9 cellular contexts compared by ENCODE assay signal in genomic region chr6:42742116-42742894, GRCh38. TPM values are rescaled to one million over a fixed set of nuclear protein-coding genes. Genes with fewer than 3 reads are reported as not detected.
DNase-seq lines count a peak whose midpoint lies in the region; ATAC-seq and TF ChIP-seq lines count a peak whose summit lies in the region.
"Had no signal": no experiment of that assay in that cellular context is flagged by ENCODE, and none has a peak within 500 bp of the region (broad histone marks: within the 10 kb centered on the region; RNA-seq: fewer than 3 reads in every experiment).

No MANE protein-coding gene starts in this region.

- H3K27ac Mint-ChIP-seq in nephron progenitor cell, result no peak overlapping the region
- no peak overlapping the region for H3K27ac Mint-ChIP-seq in activated CD4-positive, alpha-beta memory T cell treated with anti-CD3 and anti-CD28 coated beads, Interleukin-2, amount 10 ng/mL, durations not matched to agents 7 days and 5 days

- CTCF ChIA-PET in activated CD4-positive, alpha-beta memory T cell treated with anti-CD3 and anti-CD28 coated beads, Interleukin-2, amount 10 ng/mL, durations not matched to agents 7 days and 5 days (lab: Charles Lee), result interaction anchor here (0.6 to 2.9 kb wide), 5 partner anchors 12 to 81 kb away, joined by 3 to 11 read pairs (median 3); no protein-coding TSS in a partner anchor

- peaks cover 4% of the 10 kb centered on the region for H3K36me3 Mint-ChIP-seq in nephron progenitor cell (ENCODE audit: low read depth)
- peaks cover 9% of the 10 kb centered on the region for H3K36me3 Mint-ChIP-seq in activated CD4-positive, alpha-beta memory T cell treated with anti-CD3 and anti-CD28 coated beads, Interleukin-2, amount 10 ng/mL, durations not matched to agents 7 days and 5 days (ENCODE audit: low read depth)

- H3K9me3 Mint-ChIP-seq in nephron progenitor cell, result no peaks in the 10 kb centered on the region
- H3K9me3 Mint-ChIP-seq in activated CD4-positive, alpha-beta memory T cell treated with anti-CD3 and anti-CD28 coated beads, Interleukin-2, amount 10 ng/mL, durations not matched to agents 7 days and 5 days, result no peaks in the 10 kb centered on the region

- no peak for TF ChIP-seq CTCF in nephron progenitor cell (IDR thresholded peaks at IDR 0.05)

- POLR2A ChIA-PET in activated CD4-positive, alpha-beta memory T cell treated with anti-CD3 and anti-CD28 coated beads, Interleukin-2, amount 10 ng/mL, durations not matched to agents 7 days and 5 days (lab: Charles Lee), result interaction anchor here (2.1 to 15.5 kb wide), 2 partner anchors 35 to 137 kb away, joined by 6 to 658 read pairs; partner anchors contain the start of genes BICRAL and RPL7L1

- ATAC-seq in GM21360 (IDR thresholded peaks at IDR 0.05; ENCODE audit: unreplicated experiment), result no peak

- peaks cover 33% of the 10 kb centered on the region for H3K4me1 Mint-ChIP-seq in nephron progenitor cell
- peaks cover 17% of the 10 kb centered on the region for H3K4me1 Mint-ChIP-seq in activated CD4-positive, alpha-beta memory T cell treated with anti-CD3 and anti-CD28 coated beads, Interleukin-2, amount 10 ng/mL, durations not matched to agents 7 days and 5 days

- DNase-seq in GM03348 (ENCODE audit: low spot score) (peak; percentile 32), NCI-H2171 (lab: John Stamatoyannopoulos, UW) (peak; percentile 91), amniotic epithelial cell (ENCODE audit: low read depth) (peak; percentile 90), nephron progenitor cell (no peak)
- DNase-seq in stimulated activated CD8-positive, alpha-beta memory T cell treated with anti-CD3 and anti-CD28 coated beads, Interleukin-4, amount 100 ng/mL, for 48 hours, result no peak
- DNase-seq in activated naive CD4-positive, alpha-beta T cell (lab: John Stamatoyannopoulos, UW), result no peak
- DNase-seq in activated CD4-positive, alpha-beta memory T cell treated with anti-CD3 and anti-CD28 coated beads, Interleukin-2, amount 10 ng/mL, durations not matched to agents 7 days and 5 days, result no peak
- DNase-seq: activated CD8-positive, alpha-beta memory T cell treated with anti-CD3 and anti-CD28 coated beads, Interleukin-2, amount 50 U/mL, for 4 hours had no signal

- peak overlapping the region; percentile 43 for H3K4me3 Mint-ChIP-seq in nephron progenitor cell
- H3K4me3 Mint-ChIP-seq in activated CD4-positive, alpha-beta memory T cell treated with anti-CD3 and anti-CD28 coated beads, Interleukin-2, amount 10 ng/mL, durations not matched to agents 7 days and 5 days, result no peak overlapping the region

- peaks cover 23% of the 10 kb centered on the region for H3K27me3 Mint-ChIP-seq in nephron progenitor cell (ENCODE audit: low read depth, poor library complexity)
- peaks cover 9% of the 10 kb centered on the region for H3K27me3 Mint-ChIP-seq in activated CD4-positive, alpha-beta memory T cell treated with anti-CD3 and anti-CD28 coated beads, Interleukin-2, amount 10 ng/mL, durations not matched to agents 7 days and 5 days

RNA-seq across cellular contexts. Expression of gene TBCC, which starts 3.6 kb away (rescaled TPM):
- total RNA-seq in activated CD4-positive, alpha-beta memory T cell treated with anti-CD3 and anti-CD28 coated beads, Interleukin-2, amount 10 ng/mL, durations not matched to agents 7 days and 5 days, result 10 to 100 TPM; 33.7 to 34.9 TPM

RNA-seq across cellular contexts. Expression of gene PRPH2, which starts 19.9 kb away (rescaled TPM):
- total RNA-seq in activated CD4-positive, alpha-beta memory T cell treated with anti-CD3 and anti-CD28 coated beads, Interleukin-2, amount 10 ng/mL, durations not matched to agents 7 days and 5 days, result not detected

RNA-seq across cellular contexts. Expression of gene BICRAL, which starts 39.5 kb away (rescaled TPM):
- total RNA-seq in activated CD4-positive, alpha-beta memory T cell treated with anti-CD3 and anti-CD28 coated beads, Interleukin-2, amount 10 ng/mL, durations not matched to agents 7 days and 5 days, result 10 to 100 TPM; 27.9 to 28.1 TPM

Comparison
In these comparisons a context has a peak if more than half of its experiments do, and no peak if none do; other contexts are left out.
1. DNase-seq: peak in GM03348 (single experiment), NCI-H2171 (single experiment) and amniotic epithelial cell (single experiment); none in nephron progenitor cell (single experiment), stimulated activated CD8-positive, alpha-beta memory T cell treated with anti-CD3 and anti-CD28 coated beads, Interleukin-4, amount 100 ng/mL, for 48 hours (single experiment), activated naive CD4-positive, alpha-beta T cell (0 of 4) and activated CD4-positive, alpha-beta memory T cell treated with anti-CD3 and anti-CD28 coated beads, Interleukin-2, amount 10 ng/mL, durations not matched to agents 7 days and 5 days (single experiment).